16 cellular contexts compared by ENCODE assay signal in genomic region chr14:99232406-99233214, GRCh38. TPM values are rescaled to one million over a fixed set of nuclear protein-coding genes. Genes with fewer than 3 reads are reported as not detected.
DNase-seq lines count a peak whose midpoint lies in the region; ATAC-seq and TF ChIP-seq lines count a peak whose summit lies in the region.
"Had no signal": no experiment of that assay in that cellular context is flagged by ENCODE, and none has a peak within 500 bp of the region (broad histone marks: within the 10 kb centered on the region; RNA-seq: fewer than 3 reads in every experiment).

No MANE protein-coding gene starts in this region.

- BruUV-seq in HCT116 (replicated peaks; lab: Mats Ljungman, UMichigan) = no TSS peak

- H3K4me2 ChIP-seq in BLaER1 = peak overlapping the region; percentile 83
- H3K4me2 ChIP-seq in HCT116 (ENCODE audit: low read length) = peak overlapping the region; percentile 42

- no peak for ATAC-seq in HCT116
- ATAC-seq in activated naive CD8-positive, alpha-beta T cell treated with anti-CD3 and anti-CD28 coated beads, Interleukin-2, amount 10 ng/mL, durations not matched to agents 7 days and 5 days (ENCODE audit: low read depth) = no peak
- ATAC-seq in natural killer cell = no peak
- no peak for ATAC-seq in GM18868 (IDR thresholded peaks at IDR 0.05; ENCODE audit: unreplicated experiment)
- ATAC-seq in GM19023 (IDR thresholded peaks at IDR 0.05; ENCODE audit: unreplicated experiment) = no peak

- H3K27me3 ChIP-seq in BLaER1 (no peaks in the 10 kb centered on the region), HCT116 (ENCODE audit: insufficient read depth, low read length) (no peaks in the 10 kb centered on the region)
- H3K27me3 ChIP-seq: MG63 had no signal

- TF ChIP-seq CTCF in HCT116 (IDR thresholded peaks at IDR 0.05 in 2 of 3, conservative IDR thresholded peaks at IDR 0.05 in 1 of 3; ENCODE audit: borderline replicate concordance in 1 of 3, insufficient read depth in 1 of 3, low read depth in 2 of 3, low read length in 2 of 3) = no peak
- TF ChIP-seq CTCF in natural killer cell (IDR thresholded peaks at IDR 0.05) = no peak

- no peaks in the 10 kb centered on the region for H3K9me2 ChIP-seq in HCT116 (ENCODE audit: insufficient read depth)

- H3K36me3 ChIP-seq in BLaER1 (peaks cover 20% of the 10 kb centered on the region), HCT116 (ENCODE audit: control insufficient read depth in 1 of 2, insufficient read depth in 2 of 2, low read length in 2 of 2) (no peaks in the 10 kb centered on the region)
- H3K36me3 ChIP-seq: HAP-1, MG63, WERI-Rb-1 had no signal

- H3K9me3 ChIP-seq in BLaER1 = no peaks in the 10 kb centered on the region
- no peaks in the 10 kb centered on the region for H3K9me3 ChIP-seq in HCT116 (ENCODE audit: control insufficient read depth in 1 of 2, insufficient read depth in 1 of 2, low read depth in 1 of 2, low read length in 2 of 2)
- H3K9me3 ChIP-seq: HAP-1, MG63 had no signal

- H3K4me1 ChIP-seq in BLaER1 (peaks cover 85% of the 10 kb centered on the region), HCT116 (ENCODE audit: control insufficient read depth in 1 of 2, insufficient read depth in 2 of 2, low read length in 2 of 2) (peaks cover 22 to 56% of the 10 kb centered on the region in 2 experiments; a peak in 3 of 4 replicates)
- H3K4me1 ChIP-seq: HAP-1 had no signal

- DNase-seq in HCT116 (ENCODE audit: low read depth, low spot score) = no peak
- no peak for DNase-seq in activated naive CD8-positive, alpha-beta T cell treated with anti-CD3 and anti-CD28 coated beads, Interleukin-2, amount 10 ng/mL, durations not matched to agents 7 days and 5 days
- DNase-seq in natural killer cell = no peak
- no peak for DNase-seq in hepatic stellate cell (ENCODE audit: low spot score)
- DNase-seq in head of caudate nucleus = no peak
- DNase-seq: activated effector memory CD4-positive, alpha-beta T cell treated with Interleukin-2 at 50 U/mL for 16 hours; erythroblast; hypothalamus; MG63; NK-92 treated with Interleukin-12 subunit alpha and Interleukin-12 subunit beta, amount 100 ng/mL, for 24 hours; WERI-Rb-1 had no signal

- H3K4me1 Mint-ChIP-seq in activated naive CD8-positive, alpha-beta T cell treated with anti-CD3 and anti-CD28 coated beads, Interleukin-2, amount 10 ng/mL, durations not matched to agents 7 days and 5 days = peaks cover 88% of the 10 kb centered on the region
- H3K4me1 Mint-ChIP-seq in natural killer cell = peaks cover 80 to 88% of the 10 kb centered on the region in 2 donors
- H3K4me1 Mint-ChIP-seq: B cell had no signal

- H3K79me2 ChIP-seq in HCT116 (ENCODE audit: insufficient read depth, low read length) = no peaks in the 10 kb centered on the region

- CTCF ChIA-PET in HCT116 (lab: Charles Lee) = no interaction called here

- no peaks in the 10 kb centered on the region for H3K9me3 Mint-ChIP-seq in activated naive CD8-positive, alpha-beta T cell treated with anti-CD3 and anti-CD28 coated beads, Interleukin-2, amount 10 ng/mL, durations not matched to agents 7 days and 5 days
- no peaks in the 10 kb centered on the region for H3K9me3 Mint-ChIP-seq in natural killer cell

- H3K4me3 Mint-ChIP-seq in activated naive CD8-positive, alpha-beta T cell treated with anti-CD3 and anti-CD28 coated beads, Interleukin-2, amount 10 ng/mL, durations not matched to agents 7 days and 5 days = peak overlapping the region; percentile 85
- peak overlapping the region; percentile 64 for H3K4me3 Mint-ChIP-seq in natural killer cell
- H3K4me3 Mint-ChIP-seq: B cell had no signal

- H4K20me1 ChIP-seq in BLaER1 = peaks cover 99% of the 10 kb centered on the region
- H4K20me1 ChIP-seq in HCT116 (ENCODE audit: insufficient read depth) = no peaks in the 10 kb centered on the region

- RAD21 ChIA-PET in HCT116 (lab: Charles Lee; ENCODE audit: low non-redundant PET in 1 of 2, low total read pairs in 2 of 2, uncharacterized antibody in 2 of 2, unreplicated experiment in 2 of 2) = no interaction called here

- H3K4me3 ChIP-seq in BLaER1 (no peak overlapping the region), HCT116 (replicated peaks in 1 of 2; ENCODE audit: low read depth in 1 of 2, low read length in 2 of 2) (no peak overlapping the region)
- H3K4me3 ChIP-seq: HAP-1, MG63 had no signal

- no peak overlapping the region for H2AFZ ChIP-seq in HCT116 (ENCODE audit: low read depth, low read length, poor library complexity, severe bottlenecking)

- POLR2A ChIA-PET in HCT116 (lab: Charles Lee) = no interaction called here
- POLR2A ChIA-PET in activated naive CD8-positive, alpha-beta T cell treated with anti-CD3 and anti-CD28 coated beads, Interleukin-2, amount 10 ng/mL, durations not matched to agents 7 days and 5 days (lab: Charles Lee) = interaction anchor here (0.6 to 23.5 kb wide), 9 partner anchors 9 to 43 kb away, joined by 3 to 796 read pairs (median 28); partner anchors contain the start of gene BCL11B

- H3K27ac Mint-ChIP-seq in activated naive CD8-positive, alpha-beta T cell treated with anti-CD3 and anti-CD28 coated beads, Interleukin-2, amount 10 ng/mL, durations not matched to agents 7 days and 5 days = peak overlapping the region; percentile 97
- peak overlapping the region; percentile 91 to 96 for H3K27ac Mint-ChIP-seq in natural killer cell
- H3K27ac Mint-ChIP-seq: B cell had no signal

- intact Hi-C loops in HCT116 (cut with micrococcal nuclease) (no loop called here), natural killer cell (cut with micrococcal nuclease) (loop anchor here (5.0 kb wide), 1 partner anchor 40 kb away; no protein-coding TSS in a partner anchor), head of caudate nucleus (cut with DNase I) (no loop called here)

- peaks cover 22% of the 10 kb centered on the region for H3K36me3 Mint-ChIP-seq in activated naive CD8-positive, alpha-beta T cell treated with anti-CD3 and anti-CD28 coated beads, Interleukin-2, amount 10 ng/mL, durations not matched to agents 7 days and 5 days
- H3K36me3 Mint-ChIP-seq in natural killer cell = no peaks in the 10 kb centered on the region

- TF ChIP-seq POLR2A in HCT116 (IDR thresholded peaks at IDR 0.05; ENCODE audit: borderline replicate concordance, extremely low read depth, insufficient read depth, insufficient read length) = no peak

- H3K27me3 Mint-ChIP-seq in activated naive CD8-positive, alpha-beta T cell treated with anti-CD3 and anti-CD28 coated beads, Interleukin-2, amount 10 ng/mL, durations not matched to agents 7 days and 5 days = no peaks in the 10 kb centered on the region
- H3K27me3 Mint-ChIP-seq in natural killer cell (ENCODE audit: low read depth in 2 of 2) = no peaks in the 10 kb centered on the region

- no peak overlapping the region for H3K9ac ChIP-seq in BLaER1
- H3K9ac ChIP-seq in HCT116 (ENCODE audit: low read length) = peak overlapping the region; percentile 1; the same call in 1 of the 2 replicates

- TF ChIP-seq RAD21 in HCT116 (IDR thresholded peaks at IDR 0.05; ENCODE audit: low read depth) = no peak

- H3K27ac ChIP-seq in BLaER1 (no peak overlapping the region), HCT116 (ENCODE audit: low read depth, low read length) (no peak overlapping the region; the same call in 1 of the 2 replicates)
- H3K27ac ChIP-seq: WERI-Rb-1 had no signal

TF ChIP-seq in HCT116, 20 proteins besides CTCF, POLR2A, EP300 and RAD21:
- no peak for TF ChIP-seq JUND (IDR thresholded peaks at IDR 0.05)
- TF ChIP-seq ZNF274 (IDR thresholded peaks at IDR 0.05; ENCODE audit: low read depth, low read length) = no peak
- no peak for TF ChIP-seq FOSL1 (IDR thresholded peaks at IDR 0.05; ENCODE audit: low read depth)
- no peak for TF ChIP-seq EZH2 (IDR thresholded peaks at IDR 0.05)
- TF ChIP-seq REST (IDR thresholded peaks at IDR 0.05; ENCODE audit: low read depth) = no peak
- no peak for TF ChIP-seq YY1 (IDR thresholded peaks at IDR 0.05; ENCODE audit: extremely low read depth, insufficient replicate concordance, low read depth, low read length)
- no peak for TF ChIP-seq CBX3 (IDR thresholded peaks at IDR 0.05; ENCODE audit: low read depth)

RNA-seq across cellular contexts. Expression of gene BCL11B, which starts 39.4 kb away (rescaled TPM):
- 1.1 TPM for total RNA-seq in HCT116 (2021; ENCODE audit: unreplicated experiment)
- polyA plus RNA-seq in HCT116 (2012) = 0.11 and 0.23 TPM in 2 replicates
- 100 to 1,000 TPM in 1 of 2 experiments, 10 to 100 TPM in 1; 99.5 to 104 TPM for total RNA-seq in activated naive CD8-positive, alpha-beta T cell treated with anti-CD3 and anti-CD28 coated beads, Interleukin-2, amount 10 ng/mL, durations not matched to agents 7 days and 5 days
- total RNA-seq in natural killer cell = 10 to 100 TPM; 43.5 to 61.5 (median 56.2) TPM

Comparison
In these comparisons a context has a peak if more than half of its experiments do, and no peak if none do; other contexts are left out.
1. RNA of gene BCL11B, which starts 39.4 kb away (total RNA-seq): 99.5 to 104 TPM in activated naive CD8-positive, alpha-beta T cell treated with anti-CD3 and anti-CD28 coated beads, Interleukin-2, amount 10 ng/mL, durations not matched to agents 7 days and 5 days and 43.5 to 61.5 TPM in natural killer cell; 1.1 TPM in HCT116 (single experiment); every median in the first group is over 10 times any median in the second.